8 cellular contexts compared by ENCODE assay signal in genomic region chr1:156488566-156489165, GRCh38. TPM values are rescaled to one million over a fixed set of nuclear protein-coding genes. Genes with fewer than 3 reads are reported as not detected.
DNase-seq lines count a peak whose midpoint lies in the region; ATAC-seq, FAIRE-seq and TF ChIP-seq lines count a peak whose summit lies in the region.

No MANE protein-coding gene starts in this region.

- H3K9me3 Mint-ChIP-seq in activated T-helper 1 cell treated with anti-CD3 and anti-CD28 coated beads, Interleukin-12 subunit alpha, Interleukin-12 subunit beta, Interleukin-2, Interleukin-4 antibody, amounts not matched to agents 30 ng/mL and 10 ng/mL and 1 ng/mL, durations not matched to agents 14 hours and 24 hours and 36 hours, result no peaks in the 10 kb centered on the region

- no peaks in the 10 kb centered on the region for H3K27me3 Mint-ChIP-seq in activated T-helper 1 cell treated with anti-CD3 and anti-CD28 coated beads, Interleukin-12 subunit alpha, Interleukin-12 subunit beta, Interleukin-2, Interleukin-4 antibody, amounts not matched to agents 30 ng/mL and 10 ng/mL and 1 ng/mL, durations not matched to agents 14 hours and 24 hours and 36 hours (ENCODE audit: insufficient read depth)

- no peak for FAIRE-seq in H54 (lab: Jason Lieb, UNC)

- H3K36me3 ChIP-seq in cardiac muscle cell (no peaks in the 10 kb centered on the region), neutrophil (peaks cover 37% of the 10 kb centered on the region)

- H3K4me3 ChIP-seq in cardiac muscle cell (no peak overlapping the region), neutrophil (ENCODE audit: low read depth in 1 of 2, low read length in 1 of 2) (no peak overlapping the region)

- no peaks in the 10 kb centered on the region for H3K9me3 ChIP-seq in cardiac muscle cell (ENCODE audit: low read depth)
- no peaks in the 10 kb centered on the region for H3K9me3 ChIP-seq in neutrophil

- DNase-seq in cardiac muscle cell (ENCODE audit: low read depth in 1 of 2, low spot score in 1 of 2), result no peak
- no peak for DNase-seq in left ventricle myocardium superior
- DNase-seq in activated T-helper 1 cell treated with anti-CD3 and anti-CD28 coated beads, Interleukin-12 subunit alpha, Interleukin-12 subunit beta, Interleukin-2, Interleukin-4 antibody, amounts not matched to agents 30 ng/mL and 10 ng/mL and 1 ng/mL, durations not matched to agents 14 hours and 24 hours and 36 hours (ENCODE audit: low spot score), result peak; percentile 40
- DNase-seq in NCI-H2029 (lab: John Stamatoyannopoulos, UW), result no peak
- no peak for DNase-seq in H54 (ENCODE audit: insufficient read length, low spot score)
- DNase-seq in NCI-H1105 (lab: John Stamatoyannopoulos, UW), result no peak

- peak overlapping the region; percentile 88 for H3K27ac Mint-ChIP-seq in activated T-helper 1 cell treated with anti-CD3 and anti-CD28 coated beads, Interleukin-12 subunit alpha, Interleukin-12 subunit beta, Interleukin-2, Interleukin-4 antibody, amounts not matched to agents 30 ng/mL and 10 ng/mL and 1 ng/mL, durations not matched to agents 14 hours and 24 hours and 36 hours

- intact Hi-C loops in left ventricle myocardium superior (cut with micrococcal nuclease), result no loop called here
- intact Hi-C loops in activated T-helper 1 cell treated with anti-CD3 and anti-CD28 coated beads, Interleukin-12 subunit alpha, Interleukin-12 subunit beta, Interleukin-2, Interleukin-4 antibody, amounts not matched to agents 30 ng/mL and 10 ng/mL and 1 ng/mL, durations not matched to agents 14 hours and 24 hours and 36 hours (cut with micrococcal nuclease), result loop anchor here (1.0 to 2.0 kb wide), 3 partner anchors 7 to 36 kb away; partner anchors contain the start of gene MEF2D

- H3K27ac ChIP-seq in cardiac muscle cell, result peak overlapping the region; percentile 96
- peak overlapping the region; percentile 37 for H3K27ac ChIP-seq in neutrophil

- H3K4me1 ChIP-seq in cardiac muscle cell (ENCODE audit: low read depth) (peaks cover 61% of the 10 kb centered on the region), neutrophil (ENCODE audit: control insufficient read depth in 1 of 2, insufficient read depth in 1 of 2, low read depth in 1 of 2, low read length in 1 of 2) (peaks cover 38 to 50% of the 10 kb centered on the region in 2 experiments)

- H3K36me3 Mint-ChIP-seq in activated T-helper 1 cell treated with anti-CD3 and anti-CD28 coated beads, Interleukin-12 subunit alpha, Interleukin-12 subunit beta, Interleukin-2, Interleukin-4 antibody, amounts not matched to agents 30 ng/mL and 10 ng/mL and 1 ng/mL, durations not matched to agents 14 hours and 24 hours and 36 hours (ENCODE audit: low read depth), result peaks cover 20% of the 10 kb centered on the region

- no peaks in the 10 kb centered on the region for H3K27me3 ChIP-seq in cardiac muscle cell
- no peaks in the 10 kb centered on the region for H3K27me3 ChIP-seq in neutrophil

- ATAC-seq in left ventricle myocardium superior, result no peak
- peak; percentile 45 for ATAC-seq in HG02973 (IDR thresholded peaks at IDR 0.05; ENCODE audit: unreplicated experiment)

- peaks cover 70% of the 10 kb centered on the region for H3K4me1 Mint-ChIP-seq in activated T-helper 1 cell treated with anti-CD3 and anti-CD28 coated beads, Interleukin-12 subunit alpha, Interleukin-12 subunit beta, Interleukin-2, Interleukin-4 antibody, amounts not matched to agents 30 ng/mL and 10 ng/mL and 1 ng/mL, durations not matched to agents 14 hours and 24 hours and 36 hours (ENCODE audit: low read depth)

- TF ChIP-seq CTCF in cardiac muscle cell (IDR thresholded peaks at IDR 0.05; ENCODE audit: low read depth, low read length) (no peak), neutrophil (IDR thresholded peaks at IDR 0.05) (no peak)

- TF ChIP-seq POLR2A in H54 (IDR thresholded peaks at IDR 0.05; ENCODE audit: low read depth, low read length), result no peak

- H3K4me3 Mint-ChIP-seq in activated T-helper 1 cell treated with anti-CD3 and anti-CD28 coated beads, Interleukin-12 subunit alpha, Interleukin-12 subunit beta, Interleukin-2, Interleukin-4 antibody, amounts not matched to agents 30 ng/mL and 10 ng/mL and 1 ng/mL, durations not matched to agents 14 hours and 24 hours and 36 hours, result peak overlapping the region; percentile 65

RNA-seq across cellular contexts. Expression of gene MEF2D, which starts 11.9 kb away (rescaled TPM):
- total RNA-seq in cardiac muscle cell, result 35.9 and 64.6 TPM in 2 replicates
- 35.1 and 52.1 TPM in 2 replicates for polyA plus RNA-seq in cardiac muscle cell
- 116 TPM for total RNA-seq in left ventricle myocardium superior
- 36.3 and 37.0 TPM in 2 replicates for total RNA-seq in activated T-helper 1 cell treated with anti-CD3 and anti-CD28 coated beads, Interleukin-12 subunit alpha, Interleukin-12 subunit beta, Interleukin-2, Interleukin-4 antibody, amounts not matched to agents 30 ng/mL and 10 ng/mL and 1 ng/mL, durations not matched to agents 14 hours and 24 hours and 36 hours
